1 cellular context compared by ENCODE assay signal in genomic region chr12:94649349-94650142, GRCh38.
TF ChIP-seq lines count a peak whose summit lies in the region.

No MANE protein-coding gene starts in this region.

TF ChIP-seq in HepG2, 621 proteins besides CTCF, POLR2A, EP300 and RAD21 (continued from another document):
- peak; percentile 27; the same call in 1 of the 2 replicates for TF ChIP-seq ZNF687 (CRISPR knock-in tag; IDR thresholded peaks at IDR 0.05)
- TF ChIP-seq FOXJ3 (CRISPR knock-in tag; IDR thresholded peaks at IDR 0.05; ENCODE audit: borderline replicate concordance) = no peak
- TF ChIP-seq SP4 (CRISPR knock-in tag; IDR thresholded peaks at IDR 0.05) = 0 out of 2 replicates have a peak, but pooled peaks have one; percentile 16
- 0 out of 2 replicates have a peak, but pooled peaks have one; percentile 37 for TF ChIP-seq SRY (CRISPR knock-in tag; IDR thresholded peaks at IDR 0.05)
- no peak for TF ChIP-seq ZNF841 (CRISPR knock-in tag; IDR thresholded peaks at IDR 0.05; ENCODE audit: borderline replicate concordance)
- TF ChIP-seq ELK4 (CRISPR knock-in tag; IDR thresholded peaks at IDR 0.05; ENCODE audit: borderline replicate concordance) = no peak
- TF ChIP-seq ZSCAN20 (CRISPR knock-in tag; IDR thresholded peaks at IDR 0.05; ENCODE audit: borderline replicate concordance) = no peak
- no peak for TF ChIP-seq MYC (CRISPR knock-in tag; IDR thresholded peaks at IDR 0.05; ENCODE audit: borderline replicate concordance)
- TF ChIP-seq TERF1 (CRISPR knock-in tag; IDR thresholded peaks at IDR 0.05) = no peak
- TF ChIP-seq ZNF230 (CRISPR knock-in tag; IDR thresholded peaks at IDR 0.05) = no peak
- no peak for TF ChIP-seq E2F2 (CRISPR knock-in tag; IDR thresholded peaks at IDR 0.05; ENCODE audit: borderline replicate concordance)
- no peak for TF ChIP-seq FOXP1 (IDR thresholded peaks at IDR 0.05)
- no peak for TF ChIP-seq FOXP1 (CRISPR knock-in tag; IDR thresholded peaks at IDR 0.05)
- TF ChIP-seq STAG1 (CRISPR knock-in tag; IDR thresholded peaks at IDR 0.05) = peak; percentile 24
- no peak for TF ChIP-seq CCAR2 (optimal IDR thresholded peaks at IDR 0.05; ENCODE audit: low read depth, low read length)
- TF ChIP-seq EZH2 (conservative IDR thresholded peaks at IDR 0.05; ENCODE audit: low read depth, low read length) = peak; percentile 71; the same call in 1 of the 2 replicates
- TF ChIP-seq MATR3 (CRISPR knock-in tag; IDR thresholded peaks at IDR 0.05) = no peak
- TF ChIP-seq EEA1 (CRISPR knock-in tag; IDR thresholded peaks at IDR 0.05; ENCODE audit: borderline replicate concordance) = no peak
- TF ChIP-seq MTF1 (CRISPR knock-in tag; IDR thresholded peaks at IDR 0.05) = no peak
- TF ChIP-seq ZBTB26 (CRISPR knock-in tag; IDR thresholded peaks at IDR 0.05; ENCODE audit: borderline replicate concordance) = no peak
- 0 out of 2 replicates have a peak, but pooled peaks have one; percentile 47 for TF ChIP-seq ZNF225 (CRISPR knock-in tag; IDR thresholded peaks at IDR 0.05)
- TF ChIP-seq HNRNPLL (IDR thresholded peaks at IDR 0.05; ENCODE audit: low read depth, low read length, poor library complexity, severe bottlenecking) = no peak
- TF ChIP-seq ZNF552 (CRISPR knock-in tag; IDR thresholded peaks at IDR 0.05; ENCODE audit: borderline replicate concordance) = no peak
- no peak for TF ChIP-seq ZNF235 (CRISPR knock-in tag; IDR thresholded peaks at IDR 0.05; ENCODE audit: borderline replicate concordance)
- TF ChIP-seq ZFP36L2 (CRISPR knock-in tag; IDR thresholded peaks at IDR 0.05) = no peak
- no peak for TF ChIP-seq ZBTB34 (CRISPR knock-in tag; IDR thresholded peaks at IDR 0.05)
